In genomic region chr6:142302427-142303190, GRCh38 we compare ENCODE assay signal across 8 cellular contexts. TPM values are rescaled to one million over a fixed set of nuclear protein-coding genes. Genes with fewer than 3 reads are reported as not detected.
A peak's percentile ranks its signal among the peaks of the same experiment; 100 is the strongest.
DNase-seq lines count a peak whose midpoint lies in the region; ATAC-seq, FAIRE-seq and TF ChIP-seq lines count a peak whose summit lies in the region.

No MANE protein-coding gene starts in this region.

- peaks cover 13% of the 10 kb centered on the region for H3K4me1 Mint-ChIP-seq in activated T-cell treated with anti-CD3 and anti-CD28 coated beads, Interleukin-2, amount 50 U/mL, for 72 hours (ENCODE audit: low read depth)
- peaks cover 5% of the 10 kb centered on the region for H3K4me1 Mint-ChIP-seq in brain

- peaks cover 33% of the 10 kb centered on the region for H3K27me3 Mint-ChIP-seq in activated T-cell treated with anti-CD3 and anti-CD28 coated beads, Interleukin-2, amount 50 U/mL, for 72 hours (ENCODE audit: low read depth)
- peaks cover 44% of the 10 kb centered on the region for H3K27me3 Mint-ChIP-seq in brain

- 5% methylated on average over 19 of the region's 19 CpGs for WGBS in HepG2 (ENCODE audit: low lambda C conversion rate)
- 45 to 54% methylated on average over 19 of the region's 19 CpGs for WGBS in upper lobe of left lung, 2 donors

- peak; percentile 29; the same call in 1 of the 2 replicates for TF ChIP-seq RAD21 in HepG2 (CRISPR knock-in tag; IDR thresholded peaks at IDR 0.05)

- 0 out of 2 replicates have a peak, but pooled peaks cover 6% of the 10 kb centered on the region for H4K20me1 ChIP-seq in HepG2 (ENCODE audit: insufficient read depth, low read length)

- H3K27ac Mint-ChIP-seq in activated T-cell treated with anti-CD3 and anti-CD28 coated beads, Interleukin-2, amount 50 U/mL, for 72 hours, result no peak overlapping the region
- H3K27ac Mint-ChIP-seq in brain, result no peak overlapping the region

- no TSS peak for BruUV-seq in HepG2 (replicated peaks; lab: Mats Ljungman, UMichigan)

- H3K9ac ChIP-seq in HepG2 (ENCODE audit: insufficient read depth, low read depth, low read length), result peak overlapping the region; percentile 92

- H3K27ac ChIP-seq in HepG2 (ENCODE audit: extremely low read length, insufficient read depth, low read length) (peak overlapping the region; percentile 84), upper lobe of left lung (peak overlapping the region; percentile 17 to 83 (median 78))

- no peak overlapping the region for H2AFZ ChIP-seq in HepG2 (ENCODE audit: low read length)

- no peaks in the 10 kb centered on the region; a peak in 2 of 5 replicates for H3K36me3 ChIP-seq in HepG2 (replicated peaks in 1 of 2; ENCODE audit: control insufficient read depth in 1 of 2, insufficient read depth in 2 of 2, low read length in 2 of 2)
- H3K36me3 ChIP-seq in upper lobe of left lung, result no peaks in the 10 kb centered on the region

- H3K4me2 ChIP-seq in HepG2 (ENCODE audit: low read depth, low read length), result peak overlapping the region; percentile 89

- H3K9me3 Mint-ChIP-seq in activated T-cell treated with anti-CD3 and anti-CD28 coated beads, Interleukin-2, amount 50 U/mL, for 72 hours, result no peaks in the 10 kb centered on the region
- no peaks in the 10 kb centered on the region for H3K9me3 Mint-ChIP-seq in brain

- H3K79me2 ChIP-seq in HepG2 (ENCODE audit: insufficient read depth, low read length), result peaks cover 80% of the 10 kb centered on the region

- TF ChIP-seq POLR2A in HepG2 (IDR thresholded peaks at IDR 0.05; ENCODE audit: insufficient read depth in 1 of 2, low read depth in 2 of 2, low read length in 2 of 2), result 0 out of 4 replicates have a peak, but pooled peaks of 1 of the 2 experiments have one; percentile 9
- TF ChIP-seq POLR2A in upper lobe of left lung (IDR thresholded peaks at IDR 0.05), result no peak

- peak overlapping the region; percentile 87 to 88 for H3K4me3 Mint-ChIP-seq in activated T-cell treated with anti-CD3 and anti-CD28 coated beads, Interleukin-2, amount 50 U/mL, for 72 hours
- peak overlapping the region; percentile 71 to 86 (median 86) for H3K4me3 Mint-ChIP-seq in brain

- TF ChIP-seq CTCF in brain (conservative IDR thresholded peaks at IDR 0.05), result no peak
- peak; percentile 29; the same call in 1 of the 2 replicates for TF ChIP-seq CTCF in HepG2 (CRISPR knock-in tag; IDR thresholded peaks at IDR 0.05)
- TF ChIP-seq CTCF in upper lobe of left lung (IDR thresholded peaks at IDR 0.05), result no peak

- H3K27me3 ChIP-seq in HepG2 (ENCODE audit: control insufficient read depth in 1 of 2, insufficient read depth in 2 of 2, low read length in 2 of 2) (no peaks in the 10 kb centered on the region; a peak in 1 of 5 replicates), upper lobe of left lung (no peaks in the 10 kb centered on the region)

- H3K36me3 Mint-ChIP-seq in activated T-cell treated with anti-CD3 and anti-CD28 coated beads, Interleukin-2, amount 50 U/mL, for 72 hours (ENCODE audit: insufficient read depth in 2 of 2), result peaks cover 0 to 2% of the 10 kb centered on the region in 2 donors
- H3K36me3 Mint-ChIP-seq in brain, result no peaks in the 10 kb centered on the region

- no peaks in the 10 kb centered on the region for H3K9me3 ChIP-seq in HepG2 (ENCODE audit: low read length)
- no peaks in the 10 kb centered on the region for H3K9me3 ChIP-seq in upper lobe of left lung

- intact Hi-C loops in HepG2 (cut with micrococcal nuclease; ENCODE audit: unreplicated experiment), result loop anchor here (1.0 kb wide), 2 partner anchors 29 to 86 kb away; no protein-coding TSS in a partner anchor

- no peak for DNase-seq in activated T-cell treated with anti-CD3 and anti-CD28 coated beads, Interleukin-2, amount 50 U/mL, for 72 hours
- DNase-seq in activated T-cell treated with anti-CD3 and anti-CD28 coated beads for 4 hours (no peak), HepG2 (ENCODE audit: low spot score) (peak; percentile 55), upper lobe of left lung (peak in 1 of 2 donors; percentile 21), anterior cingulate cortex (lab: John Stamatoyannopoulos, UW) (no peak), GOT3 (lab: John Stamatoyannopoulos, UW) (no peak)

- in situ Hi-C loops in HepG2 (cut with HindIII; ENCODE audit: extremely low pct_ligation_motif_present, low pct_unique_long_range_greater_than_20kb), result loop anchor here (5.0 kb wide), 2 partner anchors 65 to 75 kb away; no protein-coding TSS in a partner anchor

- POLR2A ChIA-PET in HepG2 (lab: Yijun Ruan, JAX), result interaction anchor here (1.1 to 4.3 kb wide), 12 partner anchors 16 to 78 kb away, joined by 3 to 58 read pairs (median 16); no protein-coding TSS in a partner anchor

- H3K4me1 ChIP-seq in HepG2 (ENCODE audit: insufficient read depth, low read length) (peaks cover 64% of the 10 kb centered on the region), upper lobe of left lung (peaks cover 0 to 36% (median 13%) of the 10 kb centered on the region in 4 donors)

- TF ChIP-seq EP300 in HepG2 (IDR thresholded peaks at IDR 0.05; ENCODE audit: low read depth in 2 of 2, low read length in 2 of 2), result no peak
- no peak for TF ChIP-seq EP300 in HepG2 (CRISPR knock-in tag; IDR thresholded peaks at IDR 0.05; ENCODE audit: borderline replicate concordance)
- no peak for TF ChIP-seq EP300 in upper lobe of left lung (IDR thresholded peaks at IDR 0.05)

- FAIRE-seq in HepG2 (lab: Jason Lieb, UNC), result no peak

- ATAC-seq in activated T-cell treated with anti-CD3 and anti-CD28 coated beads, Interleukin-2, amount 50 U/mL, for 72 hours (replicated peaks in 1 of 2), result no peak
- ATAC-seq in HepG2 (peak; percentile 31), upper lobe of left lung (ENCODE audit: low FRiP score in 2 of 2) (peak; percentile 17 to 58), HG03342 (IDR thresholded peaks at IDR 0.05; ENCODE audit: unreplicated experiment) (no peak)

- CTCF ChIA-PET in HepG2 (lab: Yijun Ruan, JAX; ENCODE audit: low intra/inter-chr PET ratio, low total read pairs), result interaction anchor here (1.1 to 2.1 kb wide), 3 partner anchors 70 to 86 kb away, joined by 3 to 15 read pairs (median 7); no protein-coding TSS in a partner anchor

- H3K4me3 ChIP-seq in HepG2 (replicated peaks in 1 of 3; ENCODE audit: insufficient read depth in 1 of 3, low read depth in 2 of 3, low read length in 3 of 3) (peak overlapping the region; percentile 85 to 95 (median 93)), upper lobe of left lung (peak overlapping the region; percentile 13 to 76 (median 60))

TF ChIP-seq in HepG2, 621 proteins besides CTCF, POLR2A, EP300 and RAD21 (continues in another document):
- TF ChIP-seq AFF4 (CRISPR knock-in tag; IDR thresholded peaks at IDR 0.05), result no peak

RNA-seq across cellular contexts. Expression of gene ADGRG6, which starts 0.8 kb away (rescaled TPM):
- total RNA-seq in activated T-cell treated with anti-CD3 and anti-CD28 coated beads, Interleukin-2, amount 50 U/mL, for 72 hours, result 1 to 10 TPM in 1 of 2 donors, under 1 TPM in 1; 0.74 to 1.5 TPM
- polyA plus RNA-seq in brain (ENCODE audit: insufficient read depth, low read depth, low replicate concordance) (0.42 TPM), HepG2 (2011; rRNA removed) (176 and 249 TPM in 2 replicates)
- total RNA-seq in HepG2 (2016; rRNA removed; fragmentation: Illumina TruSeq; extraction: Trizol) (83.6 and 129 TPM in 2 replicates), upper lobe of left lung (10 to 100 TPM; 19.9 to 44.1 (median 29.8) TPM)
- 12.9 and 13.3 TPM in 2 replicates for total RNA-seq in HepG2 (2016; cell fraction: cytosol; rRNA removed; fragmentation: Illumina TruSeq; extraction: Trizol; ENCODE audit: low read depth)
- total RNA-seq in HepG2 (2016; cell fraction: insoluble cytoplasmic fraction; rRNA removed; fragmentation: Illumina TruSeq; extraction: Trizol), result 76.7 and 125 TPM in 2 replicates
- 29.0 and 33.2 TPM in 2 replicates for total RNA-seq in HepG2 (2016; cell fraction: membrane; rRNA removed; fragmentation: Illumina TruSeq; extraction: Trizol)
- total RNA-seq in HepG2 (2016; cell fraction: nucleus; rRNA removed; fragmentation: Illumina TruSeq; extraction: Trizol), result 271 and 292 TPM in 2 replicates
- 115 and 131 TPM in 2 replicates for polyA plus RNA-seq in HepG2 (2011; cell fraction: cytosol; rRNA removed)
- 148 and 157 TPM in 2 replicates for polyA plus RNA-seq in HepG2 (2011; cell fraction: nucleus; rRNA removed)
- polyA plus RNA-seq in HepG2 (2012), result 116 and 147 TPM in 2 replicates
- 1.8 TPM in 2 replicates for polyA plus RNA-seq in HepG2 (2016; cell fraction: cytosol; fragmentation: Illumina TruSeq; extraction: Trizol; ENCODE audit: low read depth)
- 38.7 and 42.8 TPM in 2 replicates for polyA plus RNA-seq in HepG2 (2016; cell fraction: insoluble cytoplasmic fraction; fragmentation: Illumina TruSeq; extraction: Trizol; ENCODE audit: low read depth)
- polyA plus RNA-seq in HepG2 (2016; cell fraction: membrane; fragmentation: Illumina TruSeq; extraction: Trizol; ENCODE audit: low read depth), result 5.0 and 5.8 TPM in 2 replicates
- 110 and 113 TPM in 2 replicates for polyA plus RNA-seq in HepG2 (2016; cell fraction: nucleus; fragmentation: Illumina TruSeq; extraction: Trizol; ENCODE audit: insufficient read depth, low read depth)
- 75.0 and 703 TPM in 2 replicates for polyA minus RNA-seq in HepG2 (2011; rRNA and poly(A)+ RNA removed; ENCODE audit: low replicate concordance)
- polyA minus RNA-seq in HepG2 (2011; cell fraction: cytosol; rRNA and poly(A)+ RNA removed), result 216 and 224 TPM in 2 replicates
- polyA minus RNA-seq in HepG2 (2011; cell fraction: nucleus; rRNA and poly(A)+ RNA removed), result 1,103 and 1,189 TPM in 2 replicates

Comparison
In these comparisons a context has a peak if more than half of its experiments do, and no peak if none do; other contexts are left out.
1. ATAC-seq: peak in HepG2 (single experiment) and upper lobe of left lung (2 of 2); none in activated T-cell treated with anti-CD3 and anti-CD28 coated beads, Interleukin-2, amount 50 U/mL, for 72 hours (0 of 2) and HG03342 (single experiment).
2. RNA of gene ADGRG6, which starts 0.8 kb away (total RNA-seq): 12.9 to 292 TPM in HepG2 and 19.9 to 44.1 TPM in upper lobe of left lung; 0.74 to 1.5 TPM in activated T-cell treated with anti-CD3 and anti-CD28 coated beads, Interleukin-2, amount 50 U/mL, for 72 hours; every median in the first group is over 4 times any median in the second.